In the genomic region with DNA sequence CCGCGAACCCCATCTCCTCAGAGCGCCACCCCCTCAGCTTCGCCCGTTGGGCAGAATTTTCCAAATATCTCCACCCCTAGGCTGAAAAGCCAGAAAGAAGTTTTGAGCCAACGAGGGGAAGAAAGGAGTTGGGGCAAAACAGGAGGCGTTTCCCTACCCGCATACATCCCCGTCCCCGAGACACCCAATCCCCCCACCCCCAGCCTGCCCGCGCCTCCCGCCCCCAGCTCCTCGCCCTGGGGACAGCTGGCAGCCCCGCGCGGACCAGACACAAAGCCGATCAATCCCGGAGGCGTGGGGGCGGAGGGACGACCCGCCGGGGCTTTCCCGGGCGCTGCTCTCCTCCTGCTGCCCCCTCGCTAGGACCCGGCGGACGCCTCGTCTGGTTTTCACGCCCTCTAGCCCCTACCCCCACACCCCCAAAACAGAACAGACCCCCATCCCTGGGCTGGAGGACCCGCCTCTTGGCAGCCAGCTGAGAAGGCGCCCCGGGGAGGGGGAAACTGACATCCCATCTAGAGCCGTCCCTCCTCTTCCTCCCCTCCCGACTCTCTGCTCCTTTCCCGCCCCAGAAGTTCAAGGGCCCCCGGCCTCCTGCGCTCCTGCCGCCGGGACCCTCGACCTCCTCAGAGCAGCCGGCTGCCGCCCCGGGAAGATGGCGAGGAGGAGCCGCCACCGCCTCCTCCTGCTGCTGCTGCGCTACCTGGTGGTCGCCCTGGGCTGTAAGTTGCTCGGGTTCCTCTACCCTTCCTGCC, we compare ENCODE assay signal across 8 cellular contexts. TPM values are rescaled to one million over a fixed set of nuclear protein-coding genes. Genes with fewer than 3 reads are reported as not detected.
DNase-seq lines count a peak whose midpoint lies in the region; ATAC-seq and TF ChIP-seq lines count a peak whose summit lies in the region.

A gene with protein sequence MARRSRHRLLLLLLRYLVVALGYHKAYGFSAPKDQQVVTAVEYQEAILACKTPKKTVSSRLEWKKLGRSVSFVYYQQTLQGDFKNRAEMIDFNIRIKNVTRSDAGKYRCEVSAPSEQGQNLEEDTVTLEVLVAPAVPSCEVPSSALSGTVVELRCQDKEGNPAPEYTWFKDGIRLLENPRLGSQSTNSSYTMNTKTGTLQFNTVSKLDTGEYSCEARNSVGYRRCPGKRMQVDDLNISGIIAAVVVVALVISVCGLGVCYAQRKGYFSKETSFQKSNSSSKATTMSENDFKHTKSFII (plus strand): TSS at position 92 of the 755 bp plus-strand sequence. CDS start 564 bp downstream, at position 656.

- H3F3A ChIP-seq in DOHH2 (ENCODE audit: control insufficient read depth, insufficient read depth), result peaks cover 7% of the 10 kb centered on the region; the same call in 1 of the 2 replicates

- 1% methylated on average over 39 to 47 of the region's 52 CpGs for WGBS in lower leg skin, 2 donors

- DNase-seq in activated CD4-positive, alpha-beta T cell treated with anti-CD3 and anti-CD28 coated beads for 48 hours, result peak; percentile 49
- no peak for DNase-seq in coronary artery (ENCODE audit: low spot score)
- peak in 1 of 2 donors; percentile 85 for DNase-seq in lower leg skin (ENCODE audit: low spot score in 2 of 2)
- peak; percentile 30 for DNase-seq in stimulated activated CD8-positive, alpha-beta memory T cell treated with anti-CD3 and anti-CD28 coated beads, Interleukin-2, amount 100 ng/mL, for 48 hours (ENCODE audit: low read depth in 2 of 2)
- no peak for DNase-seq in RKO (ENCODE audit: low spot score)

- no peaks in the 10 kb centered on the region for H3K79me2 ChIP-seq in DOHH2 (ENCODE audit: control insufficient read depth, low read length)

- peak within 1 kb of the TSS; percentile 68 for H3K4me2 ChIP-seq in DOHH2 (ENCODE audit: low read length)

- no peaks in the 10 kb centered on the region for H4K20me1 ChIP-seq in DOHH2 (ENCODE audit: control insufficient read depth, insufficient read depth, low read depth, low read length)

- H3K4me1 ChIP-seq in DOHH2 (ENCODE audit: control insufficient read depth, low read length), result peaks cover 26% of the 10 kb centered on the region
- H3K4me1 ChIP-seq in HUES48 (ENCODE audit: control insufficient read depth, insufficient read depth, low read length), result peaks cover 13% of the 10 kb centered on the region; the same call in 1 of the 2 replicates

- H3K27ac ChIP-seq in DOHH2 (ENCODE audit: low read depth, low read length) (peak within 1 kb of the TSS; percentile 38), HUES48 (ENCODE audit: low read depth, low read length) (peak within 1 kb of the TSS; percentile 50), coronary artery (peak within 1 kb of the TSS; percentile 54 to 77)

- no peak for TF ChIP-seq POLR2A in lower leg skin (IDR thresholded peaks at IDR 0.05)

- H3K4me3 ChIP-seq in DOHH2 (ENCODE audit: low read length) (peak within 1 kb of the TSS; percentile 83), HUES48 (ENCODE audit: low read depth, low read length) (peak within 1 kb of the TSS; percentile 81), coronary artery (peak within 1 kb of the TSS; percentile 85), lower leg skin (ENCODE audit: low read depth, poor library complexity, severe bottlenecking) (peak within 1 kb of the TSS; percentile 48)

- intact Hi-C loops in lower leg skin (cut with DNase I; ENCODE audit: low total_unique reads), result no loop called here

- TF ChIP-seq CTCF in DOHH2 (IDR thresholded peaks at IDR 0.05; ENCODE audit: low read depth, low read length, poor library complexity, severe bottlenecking) (peak; percentile 56), coronary artery (IDR thresholded peaks at IDR 0.05) (peak; percentile 16), lower leg skin (IDR thresholded peaks at IDR 0.05) (no peak)

- H3K36me3 ChIP-seq in DOHH2 (ENCODE audit: control insufficient read depth, low read length) (no peaks in the 10 kb centered on the region), HUES48 (ENCODE audit: control insufficient read depth, insufficient read depth, low read length) (no peaks in the 10 kb centered on the region)

- ATAC-seq in GM21447 (IDR thresholded peaks at IDR 0.05; ENCODE audit: unreplicated experiment), result peak; percentile 65

- no peaks in the 10 kb centered on the region for H3K9me2 ChIP-seq in DOHH2 (replicated peaks; ENCODE audit: control insufficient read depth, low read length)

- H3K27me3 ChIP-seq in DOHH2 (ENCODE audit: control insufficient read depth, low read length), result peaks cover 7% of the 10 kb centered on the region
- peaks cover 24% of the 10 kb centered on the region for H3K27me3 ChIP-seq in HUES48 (ENCODE audit: control insufficient read depth, insufficient read depth, low read length)

- H3K9ac ChIP-seq in HUES48 (ENCODE audit: low read depth, low read length), result peak within 1 kb of the TSS; percentile 61

- no peaks in the 10 kb centered on the region for H3K9me3 ChIP-seq in DOHH2 (ENCODE audit: control insufficient read depth, insufficient read depth, low read length)
- H3K9me3 ChIP-seq in HUES48 (ENCODE audit: control insufficient read depth, insufficient read depth, low read length), result no peaks in the 10 kb centered on the region

RNA-seq across cellular contexts. Expression of the gene that starts here (rescaled TPM):
- total RNA-seq in lower leg skin, result 10 to 100 TPM in 1 of 4 donors, 1 to 10 TPM in 3; 1.5 to 11.1 (median 4.1) TPM

Comparison
In these comparisons a context has a peak if more than half of its experiments do, and no peak if none do; other contexts are left out.
1. CTCF ChIP-seq: peak in DOHH2 (single experiment) and coronary artery (single experiment); none in lower leg skin (0 of 3).
2. DNase-seq: peak in activated CD4-positive, alpha-beta T cell treated with anti-CD3 and anti-CD28 coated beads for 48 hours (single experiment) and stimulated activated CD8-positive, alpha-beta memory T cell treated with anti-CD3 and anti-CD28 coated beads, Interleukin-2, amount 100 ng/mL, for 48 hours (2 of 2); none in coronary artery (single experiment) and RKO (single experiment).
3. Peak in every context shown above with its lines, with median percentiles within 50 percentile points of each other: H3K27ac ChIP-seq and H3K4me3 ChIP-seq.